In the genomic region with DNA sequence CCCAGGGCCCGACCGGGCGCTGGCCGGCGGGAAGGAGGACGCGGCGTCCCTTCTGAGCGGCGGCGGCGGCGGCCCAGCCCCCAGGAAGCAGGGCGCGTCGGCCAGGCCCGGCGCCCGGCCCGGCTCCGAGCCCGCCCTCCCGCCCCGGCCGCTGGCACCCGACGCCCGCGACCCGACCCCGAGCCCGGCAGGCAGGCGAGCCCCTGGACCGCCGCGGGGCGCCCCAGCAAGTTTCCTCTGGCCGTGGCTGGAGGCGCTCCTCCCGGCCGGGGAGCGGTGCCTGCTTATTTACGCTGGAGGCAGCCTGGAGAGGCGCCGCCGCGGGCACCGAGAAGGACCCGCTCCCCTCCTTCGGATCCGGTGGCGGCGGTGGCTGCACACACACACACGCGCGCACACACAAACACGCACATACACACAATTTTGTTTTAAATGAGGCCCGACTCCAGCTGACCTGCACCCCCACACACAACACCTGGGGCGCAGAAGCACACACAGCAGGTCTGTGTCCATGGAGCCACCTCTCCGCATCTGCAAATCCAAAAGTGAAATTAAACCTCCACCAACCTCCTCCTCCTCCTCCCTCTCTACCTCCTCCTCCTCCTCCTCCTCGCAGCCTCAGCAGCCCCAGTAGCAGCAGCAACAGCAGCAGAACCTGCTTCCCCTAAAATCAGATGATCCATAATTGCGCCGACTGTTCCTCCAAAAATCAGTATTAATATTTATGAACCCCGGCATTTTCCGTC, we compare ENCODE assay signal across 1 cellular context.
TF ChIP-seq lines count a peak whose summit lies in the region.

No MANE protein-coding gene starts in this region.

TF ChIP-seq in HepG2, 621 proteins besides CTCF, POLR2A, EP300 and RAD21 (continued from another document):
- TF ChIP-seq, protein P1, sequence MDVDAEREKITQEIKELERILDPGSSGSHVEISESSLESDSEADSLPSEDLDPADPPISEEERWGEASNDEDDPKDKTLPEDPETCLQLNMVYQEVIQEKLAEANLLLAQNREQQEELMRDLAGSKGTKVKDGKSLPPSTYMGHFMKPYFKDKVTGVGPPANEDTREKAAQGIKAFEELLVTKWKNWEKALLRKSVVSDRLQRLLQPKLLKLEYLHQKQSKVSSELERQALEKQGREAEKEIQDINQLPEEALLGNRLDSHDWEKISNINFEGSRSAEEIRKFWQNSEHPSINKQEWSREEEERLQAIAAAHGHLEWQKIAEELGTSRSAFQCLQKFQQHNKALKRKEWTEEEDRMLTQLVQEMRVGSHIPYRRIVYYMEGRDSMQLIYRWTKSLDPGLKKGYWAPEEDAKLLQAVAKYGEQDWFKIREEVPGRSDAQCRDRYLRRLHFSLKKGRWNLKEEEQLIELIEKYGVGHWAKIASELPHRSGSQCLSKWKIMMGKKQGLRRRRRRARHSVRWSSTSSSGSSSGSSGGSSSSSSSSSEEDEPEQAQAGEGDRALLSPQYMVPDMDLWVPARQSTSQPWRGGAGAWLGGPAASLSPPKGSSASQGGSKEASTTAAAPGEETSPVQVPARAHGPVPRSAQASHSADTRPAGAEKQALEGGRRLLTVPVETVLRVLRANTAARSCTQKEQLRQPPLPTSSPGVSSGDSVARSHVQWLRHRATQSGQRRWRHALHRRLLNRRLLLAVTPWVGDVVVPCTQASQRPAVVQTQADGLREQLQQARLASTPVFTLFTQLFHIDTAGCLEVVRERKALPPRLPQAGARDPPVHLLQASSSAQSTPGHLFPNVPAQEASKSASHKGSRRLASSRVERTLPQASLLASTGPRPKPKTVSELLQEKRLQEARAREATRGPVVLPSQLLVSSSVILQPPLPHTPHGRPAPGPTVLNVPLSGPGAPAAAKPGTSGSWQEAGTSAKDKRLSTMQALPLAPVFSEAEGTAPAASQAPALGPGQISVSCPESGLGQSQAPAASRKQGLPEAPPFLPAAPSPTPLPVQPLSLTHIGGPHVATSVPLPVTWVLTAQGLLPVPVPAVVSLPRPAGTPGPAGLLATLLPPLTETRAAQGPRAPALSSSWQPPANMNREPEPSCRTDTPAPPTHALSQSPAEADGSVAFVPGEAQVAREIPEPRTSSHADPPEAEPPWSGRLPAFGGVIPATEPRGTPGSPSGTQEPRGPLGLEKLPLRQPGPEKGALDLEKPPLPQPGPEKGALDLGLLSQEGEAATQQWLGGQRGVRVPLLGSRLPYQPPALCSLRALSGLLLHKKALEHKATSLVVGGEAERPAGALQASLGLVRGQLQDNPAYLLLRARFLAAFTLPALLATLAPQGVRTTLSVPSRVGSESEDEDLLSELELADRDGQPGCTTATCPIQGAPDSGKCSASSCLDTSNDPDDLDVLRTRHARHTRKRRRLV (CRISPR knock-in tag; IDR thresholded peaks at IDR 0.05): no peak
- TF ChIP-seq ZNF614 (CRISPR knock-in tag; IDR thresholded peaks at IDR 0.05; ENCODE audit: borderline replicate concordance) (no peak), ZNF547 (CRISPR knock-in tag; IDR thresholded peaks at IDR 0.05) (no peak)
